1 cellular context compared by ENCODE assay signal in the genomic region with DNA sequence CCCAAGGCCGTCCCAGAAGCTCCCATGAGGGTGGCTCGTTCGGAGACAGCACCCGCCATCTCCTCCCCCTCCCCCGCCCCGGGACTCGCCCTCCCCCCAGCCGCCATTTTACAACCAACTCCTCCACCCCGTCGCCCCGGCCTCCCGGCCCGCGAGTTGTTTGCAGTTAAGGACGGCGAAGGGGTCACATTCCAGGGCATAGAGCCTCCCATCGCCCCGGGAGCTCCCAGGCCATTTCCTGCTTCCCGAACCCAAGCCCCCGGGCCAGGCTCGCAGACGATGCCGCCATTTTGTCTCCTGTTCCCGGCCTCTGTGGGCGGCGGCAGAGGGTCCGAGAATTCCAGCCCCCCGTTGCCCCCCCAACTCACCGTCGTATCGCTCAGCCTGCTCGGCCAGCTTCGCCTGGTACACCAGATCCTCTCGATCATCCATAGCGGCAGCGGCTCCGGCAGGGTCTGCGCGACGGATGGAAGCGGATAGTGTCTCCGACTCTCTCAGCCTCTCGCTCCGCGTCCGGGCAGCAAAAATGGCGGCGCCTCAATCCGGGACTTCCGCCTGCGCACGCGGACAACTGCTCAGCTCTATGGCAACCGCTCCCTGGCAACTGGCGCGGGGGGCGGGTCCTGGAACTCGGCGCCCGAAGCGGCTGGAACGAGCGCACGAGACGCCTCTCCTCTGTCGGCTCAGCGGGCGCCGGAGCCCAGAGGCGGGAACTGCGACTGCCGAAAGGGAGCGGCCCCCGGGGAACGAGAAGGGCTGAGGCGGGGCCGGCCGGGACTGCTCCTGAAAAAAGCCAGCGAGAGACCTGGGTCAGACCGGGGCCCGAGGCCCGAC.
TF ChIP-seq lines count a peak whose summit lies in the region.

A gene (minus strand): TSS at position 544 of the 834 bp plus-strand sequence. CDS start 112 bp downstream, at position 432.

TF ChIP-seq in HepG2, 621 proteins besides CTCF, POLR2A, EP300 and RAD21 (continued from another document and continues in another):
- 0 out of 2 replicates have a peak, but pooled peaks have one; percentile 66 for TF ChIP-seq U2AF2 (IDR thresholded peaks at IDR 0.05; ENCODE audit: low read depth, low read length)
- peak; percentile 59; the same call in 1 of the 2 replicates for TF ChIP-seq ZMYM2 (CRISPR knock-in tag; IDR thresholded peaks at IDR 0.05)
- TF ChIP-seq CBFB (CRISPR knock-in tag; IDR thresholded peaks at IDR 0.05) = peak; percentile 64; the same call in 1 of the 2 replicates
- TF ChIP-seq FOXA1 (IDR thresholded peaks at IDR 0.05) = no peak
- TF ChIP-seq FOXA1 (CRISPR knock-in tag; IDR thresholded peaks at IDR 0.05) = no peak
- TF ChIP-seq HOXD1 (CRISPR knock-in tag; IDR thresholded peaks at IDR 0.05) = peak; percentile 25; the same call in 1 of the 2 replicates
- TF ChIP-seq PAF1 (CRISPR knock-in tag; IDR thresholded peaks at IDR 0.05) = no peak
- TF ChIP-seq, protein P1, sequence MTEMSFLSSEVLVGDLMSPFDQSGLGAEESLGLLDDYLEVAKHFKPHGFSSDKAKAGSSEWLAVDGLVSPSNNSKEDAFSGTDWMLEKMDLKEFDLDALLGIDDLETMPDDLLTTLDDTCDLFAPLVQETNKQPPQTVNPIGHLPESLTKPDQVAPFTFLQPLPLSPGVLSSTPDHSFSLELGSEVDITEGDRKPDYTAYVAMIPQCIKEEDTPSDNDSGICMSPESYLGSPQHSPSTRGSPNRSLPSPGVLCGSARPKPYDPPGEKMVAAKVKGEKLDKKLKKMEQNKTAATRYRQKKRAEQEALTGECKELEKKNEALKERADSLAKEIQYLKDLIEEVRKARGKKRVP (CRISPR knock-in tag; IDR thresholded peaks at IDR 0.05) = no peak
- no peak; the same call in 1 of the 2 replicates for TF ChIP-seq ZFP36L1 (CRISPR knock-in tag; IDR thresholded peaks at IDR 0.05)
- TF ChIP-seq, protein P2, sequence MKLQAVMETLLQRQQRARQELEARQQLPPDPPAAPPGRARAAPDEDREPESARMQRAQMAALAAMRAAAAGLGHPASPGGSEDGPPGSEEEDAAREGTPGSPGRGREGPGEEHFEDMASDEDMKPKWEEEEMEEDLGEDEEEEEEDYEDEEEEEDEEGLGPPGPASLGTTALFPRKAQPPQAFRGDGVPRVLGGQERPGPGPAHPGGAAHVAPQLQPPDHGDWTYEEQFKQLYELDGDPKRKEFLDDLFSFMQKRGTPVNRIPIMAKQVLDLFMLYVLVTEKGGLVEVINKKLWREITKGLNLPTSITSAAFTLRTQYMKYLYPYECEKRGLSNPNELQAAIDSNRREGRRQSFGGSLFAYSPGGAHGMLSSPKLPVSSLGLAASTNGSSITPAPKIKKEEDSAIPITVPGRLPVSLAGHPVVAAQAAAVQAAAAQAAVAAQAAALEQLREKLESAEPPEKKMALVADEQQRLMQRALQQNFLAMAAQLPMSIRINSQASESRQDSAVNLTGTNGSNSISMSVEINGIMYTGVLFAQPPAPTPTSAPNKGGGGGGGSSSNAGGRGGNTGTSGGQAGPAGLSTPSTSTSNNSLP (IDR thresholded peaks at IDR 0.05; ENCODE audit: low read depth, low read length) = 0 out of 2 replicates have a peak, but pooled peaks have one; percentile 8
- peak; percentile 61; the same call in 1 of the 2 replicates for TF ChIP-seq HDAC2 (CRISPR knock-in tag; IDR thresholded peaks at IDR 0.05)
- TF ChIP-seq, protein P3, sequence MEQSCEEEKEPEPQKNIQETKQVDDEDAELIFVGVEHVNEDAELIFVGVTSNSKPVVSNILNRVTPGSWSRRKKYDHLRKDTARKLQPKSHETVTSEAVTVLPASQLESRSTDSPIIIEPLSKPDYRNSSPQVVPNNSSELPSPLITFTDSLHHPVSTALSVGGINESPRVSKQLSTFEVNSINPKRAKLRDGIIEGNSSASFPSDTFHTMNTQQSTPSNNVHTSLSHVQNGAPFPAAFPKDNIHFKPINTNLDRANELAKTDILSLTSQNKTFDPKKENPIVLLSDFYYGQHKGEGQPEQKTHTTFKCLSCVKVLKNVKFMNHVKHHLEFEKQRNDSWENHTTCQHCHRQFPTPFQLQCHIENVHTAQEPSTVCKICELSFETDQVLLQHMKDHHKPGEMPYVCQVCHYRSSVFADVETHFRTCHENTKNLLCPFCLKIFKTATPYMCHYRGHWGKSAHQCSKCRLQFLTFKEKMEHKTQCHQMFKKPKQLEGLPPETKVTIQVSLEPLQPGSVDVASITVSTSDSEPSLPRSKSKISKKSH (CRISPR knock-in tag; IDR thresholded peaks at IDR 0.05; ENCODE audit: borderline replicate concordance) = no peak
- TF ChIP-seq, protein P4, sequence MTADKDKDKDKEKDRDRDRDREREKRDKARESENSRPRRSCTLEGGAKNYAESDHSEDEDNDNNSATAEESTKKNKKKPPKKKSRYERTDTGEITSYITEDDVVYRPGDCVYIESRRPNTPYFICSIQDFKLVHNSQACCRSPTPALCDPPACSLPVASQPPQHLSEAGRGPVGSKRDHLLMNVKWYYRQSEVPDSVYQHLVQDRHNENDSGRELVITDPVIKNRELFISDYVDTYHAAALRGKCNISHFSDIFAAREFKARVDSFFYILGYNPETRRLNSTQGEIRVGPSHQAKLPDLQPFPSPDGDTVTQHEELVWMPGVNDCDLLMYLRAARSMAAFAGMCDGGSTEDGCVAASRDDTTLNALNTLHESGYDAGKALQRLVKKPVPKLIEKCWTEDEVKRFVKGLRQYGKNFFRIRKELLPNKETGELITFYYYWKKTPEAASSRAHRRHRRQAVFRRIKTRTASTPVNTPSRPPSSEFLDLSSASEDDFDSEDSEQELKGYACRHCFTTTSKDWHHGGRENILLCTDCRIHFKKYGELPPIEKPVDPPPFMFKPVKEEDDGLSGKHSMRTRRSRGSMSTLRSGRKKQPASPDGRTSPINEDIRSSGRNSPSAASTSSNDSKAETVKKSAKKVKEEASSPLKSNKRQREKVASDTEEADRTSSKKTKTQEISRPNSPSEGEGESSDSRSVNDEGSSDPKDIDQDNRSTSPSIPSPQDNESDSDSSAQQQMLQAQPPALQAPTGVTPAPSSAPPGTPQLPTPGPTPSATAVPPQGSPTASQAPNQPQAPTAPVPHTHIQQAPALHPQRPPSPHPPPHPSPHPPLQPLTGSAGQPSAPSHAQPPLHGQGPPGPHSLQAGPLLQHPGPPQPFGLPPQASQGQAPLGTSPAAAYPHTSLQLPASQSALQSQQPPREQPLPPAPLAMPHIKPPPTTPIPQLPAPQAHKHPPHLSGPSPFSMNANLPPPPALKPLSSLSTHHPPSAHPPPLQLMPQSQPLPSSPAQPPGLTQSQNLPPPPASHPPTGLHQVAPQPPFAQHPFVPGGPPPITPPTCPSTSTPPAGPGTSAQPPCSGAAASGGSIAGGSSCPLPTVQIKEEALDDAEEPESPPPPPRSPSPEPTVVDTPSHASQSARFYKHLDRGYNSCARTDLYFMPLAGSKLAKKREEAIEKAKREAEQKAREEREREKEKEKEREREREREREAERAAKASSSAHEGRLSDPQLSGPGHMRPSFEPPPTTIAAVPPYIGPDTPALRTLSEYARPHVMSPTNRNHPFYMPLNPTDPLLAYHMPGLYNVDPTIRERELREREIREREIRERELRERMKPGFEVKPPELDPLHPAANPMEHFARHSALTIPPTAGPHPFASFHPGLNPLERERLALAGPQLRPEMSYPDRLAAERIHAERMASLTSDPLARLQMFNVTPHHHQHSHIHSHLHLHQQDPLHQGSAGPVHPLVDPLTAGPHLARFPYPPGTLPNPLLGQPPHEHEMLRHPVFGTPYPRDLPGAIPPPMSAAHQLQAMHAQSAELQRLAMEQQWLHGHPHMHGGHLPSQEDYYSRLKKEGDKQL (CRISPR knock-in tag; IDR thresholded peaks at IDR 0.05; ENCODE audit: low read depth) = no peak
- no peak for TF ChIP-seq NFE2 (CRISPR knock-in tag; IDR thresholded peaks at IDR 0.05)
- peak; percentile 28; the same call in 1 of the 2 replicates for TF ChIP-seq GTF2F1 (IDR thresholded peaks at IDR 0.05; ENCODE audit: low read length)
- no peak for TF ChIP-seq SOX13 (IDR thresholded peaks at IDR 0.05)
- TF ChIP-seq SOX13 (CRISPR knock-in tag; conservative IDR thresholded peaks at IDR 0.05 in 1 of 2, IDR thresholded peaks at IDR 0.05 in 1 of 2) = 0 out of 4 replicates have a peak, but pooled peaks of 1 of the 2 experiments have one; percentile 5
- no peak for TF ChIP-seq MBNL3 (CRISPR knock-in tag; conservative IDR thresholded peaks at IDR 0.05)
- TF ChIP-seq SP5 (CRISPR knock-in tag; IDR thresholded peaks at IDR 0.05; ENCODE audit: borderline replicate concordance, low read depth) = peak; percentile 65; the same call in 1 of the 2 replicates
- no peak for TF ChIP-seq ZNF160 (CRISPR knock-in tag; IDR thresholded peaks at IDR 0.05)
- TF ChIP-seq ZNF703 (CRISPR knock-in tag; IDR thresholded peaks at IDR 0.05; ENCODE audit: borderline replicate concordance) = peak; percentile 76; the same call in 1 of the 2 replicates
- TF ChIP-seq SCMH1 (CRISPR knock-in tag; IDR thresholded peaks at IDR 0.05; ENCODE audit: borderline replicate concordance) = no peak
- no peak for TF ChIP-seq RXRB (CRISPR knock-in tag; IDR thresholded peaks at IDR 0.05; ENCODE audit: borderline replicate concordance)
- TF ChIP-seq ZNF446 (CRISPR knock-in tag; IDR thresholded peaks at IDR 0.05) = peak; percentile 62; the same call in 1 of the 2 replicates
- TF ChIP-seq YY1 (IDR thresholded peaks at IDR 0.05; ENCODE audit: insufficient read depth, insufficient replicate concordance, low read depth, low read length) = peak; percentile 96
- TF ChIP-seq, protein P5, sequence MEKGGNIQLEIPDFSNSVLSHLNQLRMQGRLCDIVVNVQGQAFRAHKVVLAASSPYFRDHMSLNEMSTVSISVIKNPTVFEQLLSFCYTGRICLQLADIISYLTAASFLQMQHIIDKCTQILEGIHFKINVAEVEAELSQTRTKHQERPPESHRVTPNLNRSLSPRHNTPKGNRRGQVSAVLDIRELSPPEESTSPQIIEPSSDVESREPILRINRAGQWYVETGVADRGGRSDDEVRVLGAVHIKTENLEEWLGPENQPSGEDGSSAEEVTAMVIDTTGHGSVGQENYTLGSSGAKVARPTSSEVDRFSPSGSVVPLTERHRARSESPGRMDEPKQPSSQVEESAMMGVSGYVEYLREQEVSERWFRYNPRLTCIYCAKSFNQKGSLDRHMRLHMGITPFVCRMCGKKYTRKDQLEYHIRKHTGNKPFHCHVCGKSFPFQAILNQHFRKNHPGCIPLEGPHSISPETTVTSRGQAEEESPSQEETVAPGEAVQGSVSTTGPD (CRISPR knock-in tag; IDR thresholded peaks at IDR 0.05) = no peak
- TF ChIP-seq HNRNPK (IDR thresholded peaks at IDR 0.05; ENCODE audit: low read depth, low read length, poor library complexity, severe bottlenecking) = no peak
- TF ChIP-seq MTF2 (CRISPR knock-in tag; IDR thresholded peaks at IDR 0.05; ENCODE audit: borderline replicate concordance) = no peak
- TF ChIP-seq, protein P6, sequence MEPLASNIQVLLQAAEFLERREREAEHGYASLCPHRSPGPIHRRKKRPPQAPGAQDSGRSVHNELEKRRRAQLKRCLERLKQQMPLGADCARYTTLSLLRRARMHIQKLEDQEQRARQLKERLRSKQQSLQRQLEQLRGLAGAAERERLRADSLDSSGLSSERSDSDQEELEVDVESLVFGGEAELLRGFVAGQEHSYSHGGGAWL (CRISPR knock-in tag; IDR thresholded peaks at IDR 0.05) = 0 out of 2 replicates have a peak, but pooled peaks have one; percentile 59
- TF ChIP-seq, protein P7, sequence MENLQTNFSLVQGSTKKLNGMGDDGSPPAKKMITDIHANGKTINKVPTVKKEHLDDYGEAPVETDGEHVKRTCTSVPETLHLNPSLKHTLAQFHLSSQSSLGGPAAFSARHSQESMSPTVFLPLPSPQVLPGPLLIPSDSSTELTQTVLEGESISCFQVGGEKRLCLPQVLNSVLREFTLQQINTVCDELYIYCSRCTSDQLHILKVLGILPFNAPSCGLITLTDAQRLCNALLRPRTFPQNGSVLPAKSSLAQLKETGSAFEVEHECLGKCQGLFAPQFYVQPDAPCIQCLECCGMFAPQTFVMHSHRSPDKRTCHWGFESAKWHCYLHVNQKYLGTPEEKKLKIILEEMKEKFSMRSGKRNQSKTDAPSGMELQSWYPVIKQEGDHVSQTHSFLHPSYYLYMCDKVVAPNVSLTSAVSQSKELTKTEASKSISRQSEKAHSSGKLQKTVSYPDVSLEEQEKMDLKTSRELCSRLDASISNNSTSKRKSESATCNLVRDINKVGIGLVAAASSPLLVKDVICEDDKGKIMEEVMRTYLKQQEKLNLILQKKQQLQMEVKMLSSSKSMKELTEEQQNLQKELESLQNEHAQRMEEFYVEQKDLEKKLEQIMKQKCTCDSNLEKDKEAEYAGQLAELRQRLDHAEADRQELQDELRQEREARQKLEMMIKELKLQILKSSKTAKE (CRISPR knock-in tag; IDR thresholded peaks at IDR 0.05; ENCODE audit: borderline replicate concordance) = no peak
- peak; percentile 93 for TF ChIP-seq GABPB1 (CRISPR knock-in tag; IDR thresholded peaks at IDR 0.05)
- no peak for TF ChIP-seq JUND (CRISPR knock-in tag; IDR thresholded peaks at IDR 0.05)
- TF ChIP-seq RFX5 (IDR thresholded peaks at IDR 0.05; ENCODE audit: low read depth, low read length) = no peak
- TF ChIP-seq, protein P8, sequence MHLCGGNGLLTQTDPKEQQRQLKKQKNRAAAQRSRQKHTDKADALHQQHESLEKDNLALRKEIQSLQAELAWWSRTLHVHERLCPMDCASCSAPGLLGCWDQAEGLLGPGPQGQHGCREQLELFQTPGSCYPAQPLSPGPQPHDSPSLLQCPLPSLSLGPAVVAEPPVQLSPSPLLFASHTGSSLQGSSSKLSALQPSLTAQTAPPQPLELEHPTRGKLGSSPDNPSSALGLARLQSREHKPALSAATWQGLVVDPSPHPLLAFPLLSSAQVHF (CRISPR knock-in tag; IDR thresholded peaks at IDR 0.05) = no peak
- TF ChIP-seq ZNF383 (CRISPR knock-in tag; IDR thresholded peaks at IDR 0.05; ENCODE audit: borderline replicate concordance) = no peak; the same call in 1 of the 2 replicates
- TF ChIP-seq ARNT (IDR thresholded peaks at IDR 0.05) = no peak
- TF ChIP-seq YEATS4 (CRISPR knock-in tag; IDR thresholded peaks at IDR 0.05; ENCODE audit: borderline replicate concordance) = peak; percentile 90
- TF ChIP-seq REL (CRISPR knock-in tag; conservative IDR thresholded peaks at IDR 0.05) = no peak
- TF ChIP-seq, protein P9, sequence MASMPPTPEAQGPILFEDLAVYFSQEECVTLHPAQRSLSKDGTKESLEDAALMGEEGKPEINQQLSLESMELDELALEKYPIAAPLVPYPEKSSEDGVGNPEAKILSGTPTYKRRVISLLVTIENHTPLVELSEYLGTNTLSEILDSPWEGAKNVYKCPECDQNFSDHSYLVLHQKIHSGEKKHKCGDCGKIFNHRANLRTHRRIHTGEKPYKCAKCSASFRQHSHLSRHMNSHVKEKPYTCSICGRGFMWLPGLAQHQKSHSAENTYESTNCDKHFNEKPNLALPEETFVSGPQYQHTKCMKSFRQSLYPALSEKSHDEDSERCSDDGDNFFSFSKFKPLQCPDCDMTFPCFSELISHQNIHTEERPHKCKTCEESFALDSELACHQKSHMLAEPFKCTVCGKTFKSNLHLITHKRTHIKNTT (CRISPR knock-in tag; IDR thresholded peaks at IDR 0.05) = no peak
- peak; percentile 92 for TF ChIP-seq AGO2 (optimal IDR thresholded peaks at IDR 0.05; ENCODE audit: low read depth, low read length)
- peak; percentile 79; the same call in 1 of the 2 replicates for TF ChIP-seq ARNTL (CRISPR knock-in tag; IDR thresholded peaks at IDR 0.05)
- no peak for TF ChIP-seq ZNF562 (CRISPR knock-in tag; IDR thresholded peaks at IDR 0.05; ENCODE audit: borderline replicate concordance)
- TF ChIP-seq, protein P10, sequence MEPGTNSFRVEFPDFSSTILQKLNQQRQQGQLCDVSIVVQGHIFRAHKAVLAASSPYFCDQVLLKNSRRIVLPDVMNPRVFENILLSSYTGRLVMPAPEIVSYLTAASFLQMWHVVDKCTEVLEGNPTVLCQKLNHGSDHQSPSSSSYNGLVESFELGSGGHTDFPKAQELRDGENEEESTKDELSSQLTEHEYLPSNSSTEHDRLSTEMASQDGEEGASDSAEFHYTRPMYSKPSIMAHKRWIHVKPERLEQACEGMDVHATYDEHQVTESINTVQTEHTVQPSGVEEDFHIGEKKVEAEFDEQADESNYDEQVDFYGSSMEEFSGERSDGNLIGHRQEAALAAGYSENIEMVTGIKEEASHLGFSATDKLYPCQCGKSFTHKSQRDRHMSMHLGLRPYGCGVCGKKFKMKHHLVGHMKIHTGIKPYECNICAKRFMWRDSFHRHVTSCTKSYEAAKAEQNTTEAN (CRISPR knock-in tag; conservative IDR thresholded peaks at IDR 0.05) = no peak
